28 cellular contexts compared by ENCODE assay signal in genomic region chr2:72965770-72966430, GRCh38. TPM values are rescaled to one million over a fixed set of nuclear protein-coding genes. Genes with fewer than 3 reads are reported as not detected.
"Had no signal": no experiment of that assay in that cellular context is flagged by ENCODE, and none has a peak within 500 bp of the region (broad histone marks: within the 10 kb centered on the region; RNA-seq: fewer than 3 reads in every experiment).

No MANE protein-coding gene starts in this region.

- H3K27me3 ChIP-seq: ascending aorta, brain microvascular endothelial cell, esophagus muscularis mucosa had no signal

- FAIRE-seq: colon, endothelial cell of umbilical vein, frontal cortex, TTC549, urothelium cell line had no signal

- H3K4me1 ChIP-seq: ascending aorta, esophagus muscularis mucosa, left ventricle myocardium inferior had no signal

- H3K36me3 ChIP-seq: ascending aorta, brain microvascular endothelial cell, WERI-Rb-1 had no signal

- H3K27ac ChIP-seq: ascending aorta, brain microvascular endothelial cell, esophagus muscularis mucosa, left ventricle myocardium inferior, WERI-Rb-1 had no signal

- ATAC-seq: naive thymus-derived CD8-positive, alpha-beta T cell; right cardiac atrium; T-cell had no signal

- H3K9me3 ChIP-seq: ascending aorta, esophagus muscularis mucosa, left ventricle myocardium inferior had no signal

- H3K4me3 ChIP-seq: ascending aorta, esophagus muscularis mucosa, left ventricle myocardium inferior had no signal

- DNase-seq: activated CD4-positive, alpha-beta T cell treated with anti-CD3 and anti-CD28 coated beads, Interleukin-2, amount 50 U/mL, for 1 hour; activated CD4-positive, CD25-positive, alpha-beta regulatory T cell treated with anti-CD3 and anti-CD28 coated beads, Interleukin-2, amount 50 U/mL, for 72 hours; activated gamma-delta T cell treated with Interleukin-2 at 50 U/mL for 16 hours; activated T-cell treated with anti-CD3 and anti-CD28 coated beads, Interleukin-2, amount 50 U/mL, for 1 hour; brain microvascular endothelial cell; caudate nucleus; effector memory CD4-positive, alpha-beta T cell; head of caudate nucleus; islet precursor cell; left ventricle myocardium inferior; naive thymus-derived CD8-positive, alpha-beta T cell; right cardiac atrium; stimulated activated CD4-positive, alpha-beta T cell treated with anti-CD3 and anti-CD28 coated beads, Interleukin-4, amount 100 ng/mL, for 24 hours; stimulated activated naive CD4-positive, alpha-beta T cell treated with Interleukin-2 at 50 U/mL for 16 hours; T-cell; WERI-Rb-1 had no signal

RNA-seq across cellular contexts. Expression of gene EMX1, which starts 48.6 kb away (rescaled TPM):
- total RNA-seq: ascending aorta; dermis microvascular lymphatic vessel endothelial cell; endothelial cell of umbilical vein; esophagus muscularis mucosa; left ventricle myocardium inferior; lung microvascular endothelial cell; mesothelial cell of epicardium; naive thymus-derived CD8-positive, alpha-beta T cell; osteocyte; right cardiac atrium; subcutaneous adipose tissue; T-cell had no signal
- polyA plus RNA-seq: endothelial cell of umbilical vein; naive thymus-derived CD8-positive, alpha-beta T cell had no signal
